Comparison of ENCODE assay signal across 8 cellular contexts in genomic region chr3:15794842-15795562, GRCh38. TPM values are rescaled to one million over a fixed set of nuclear protein-coding genes. Genes with fewer than 3 reads are reported as not detected.
DNase-seq lines count a peak whose midpoint lies in the region; ATAC-seq and TF ChIP-seq lines count a peak whose summit lies in the region.

No MANE protein-coding gene starts in this region.

- TF ChIP-seq CTCF in body of pancreas (IDR thresholded peaks at IDR 0.05), result no peak

- TF ChIP-seq POLR2A in body of pancreas (IDR thresholded peaks at IDR 0.05), result no peak

- WGBS in body of pancreas, 2 donors, result 84 to 88% methylated on average over 2 of the region's 2 CpGs

- intact Hi-C loops in body of pancreas (cut with DNase I), result no loop called here

- in situ Hi-C loops in KBM-7 (cut with MboI; ENCODE audit: low pct_unique_long_range_greater_than_20kb, low sequenced_read_pairs), result no loop called here

- H3K36me3 ChIP-seq in body of pancreas (replicated peaks in 1 of 2; ENCODE audit: insufficient read depth in 1 of 2, low read depth in 2 of 2), result no peaks in the 10 kb centered on the region
- H3K36me3 ChIP-seq in muscle layer of duodenum (ENCODE audit: control insufficient read depth in 1 of 2, insufficient read depth in 2 of 2, low read length in 2 of 2), result peaks cover 0 to 39% of the 10 kb centered on the region in 2 donors

- ATAC-seq in body of pancreas, result no peak
- ATAC-seq in HG03045 (IDR thresholded peaks at IDR 0.05; ENCODE audit: unreplicated experiment), result no peak

- peak overlapping the region in 3 of 4 donors; percentile 4 to 84 (median 33) for H3K27ac ChIP-seq in body of pancreas
- peak overlapping the region; percentile 96 for H3K27ac ChIP-seq in muscle layer of duodenum (ENCODE audit: low read length)

- no peaks in the 10 kb centered on the region for H3K27me3 ChIP-seq in body of pancreas
- no peaks in the 10 kb centered on the region for H3K27me3 ChIP-seq in muscle layer of duodenum (ENCODE audit: low read depth, low read length)

- H3K4me1 ChIP-seq in body of pancreas (peaks cover 50% of the 10 kb centered on the region), muscle layer of duodenum (ENCODE audit: control insufficient read depth in 1 of 2, insufficient read depth in 2 of 2, low read length in 2 of 2) (no peaks in the 10 kb centered on the region)

- H3K9me3 ChIP-seq in body of pancreas (no peaks in the 10 kb centered on the region), muscle layer of duodenum (ENCODE audit: control insufficient read depth in 1 of 2, low read length in 2 of 2) (no peaks in the 10 kb centered on the region)

- DNase-seq in AML-193 (lab: John Stamatoyannopoulos, UW) (peak; percentile 45 to 50), KBM-7 (peak; percentile 47), body of pancreas (no peak), NCI-H82 (lab: John Stamatoyannopoulos, UW) (no peak), NCI-H2107 (lab: John Stamatoyannopoulos, UW) (no peak)
- DNase-seq in activated effector memory CD4-positive, alpha-beta T cell treated with anti-CD3 and anti-CD28 coated beads, Interleukin-2, amount 50 U/mL, for 16 hours, result no peak

- H3K4me3 ChIP-seq in body of pancreas (no peak overlapping the region), muscle layer of duodenum (ENCODE audit: low read depth in 1 of 2, low read length in 2 of 2) (peak overlapping the region; percentile 57 to 75)

RNA-seq across cellular contexts. Expression of gene ANKRD28, which starts 2.8 kb away (rescaled TPM):
- total RNA-seq in body of pancreas, result 10 to 100 TPM; 26.7 to 37.1 TPM

Comparison
In these comparisons a context has a peak if more than half of its experiments do, and no peak if none do; other contexts are left out.
1. DNase-seq: peak in AML-193 (2 of 2) and KBM-7 (single experiment); none in body of pancreas (0 of 4), activated effector memory CD4-positive, alpha-beta T cell treated with anti-CD3 and anti-CD28 coated beads, Interleukin-2, amount 50 U/mL, for 16 hours (single experiment), NCI-H82 (single experiment) and NCI-H2107 (single experiment).
2. H3K4me3 ChIP-seq: peak in muscle layer of duodenum (2 of 2); none in body of pancreas (0 of 2).